ENCODE assay signal across 8 cellular contexts in genomic region chr13:29771247-29771646, GRCh38.
DNase-seq lines count a peak whose midpoint lies in the region; ATAC-seq, FAIRE-seq and TF ChIP-seq lines count a peak whose summit lies in the region.

No MANE protein-coding gene starts in this region.

- TF ChIP-seq CTCF in Panc1 (IDR thresholded peaks at IDR 0.05), result peak; percentile 24; the same call in 1 of the 2 replicates
- peak in 10 of 11 experiments; percentile 26 to 68 (median 57) for TF ChIP-seq CTCF in spleen (IDR thresholded peaks at IDR 0.05 in 8 of 11, conservative IDR thresholded peaks at IDR 0.05 in 3 of 11)

- FAIRE-seq in GM18507 (lab: Jason Lieb, UNC), result peak; percentile 76

- H3K36me3 ChIP-seq in Panc1 (ENCODE audit: control insufficient read depth, insufficient read depth, low read length), result no peaks in the 10 kb centered on the region
- H3K36me3 ChIP-seq in spleen, result peaks cover 0 to 37% (median 14%) of the 10 kb centered on the region in 6 donors

- 50 to 63% (median 56%) methylated on average over 2 of the region's 2 CpGs for WGBS in spleen, 5 donors

- intact Hi-C loops in Panc1 (cut with micrococcal nuclease; ENCODE audit: unreplicated experiment), result loop anchor here (2.0 kb wide), 1 partner anchor 344 kb away; no protein-coding TSS in a partner anchor
- intact Hi-C loops in spleen (cut with DNase I; ENCODE audit: low total_unique reads), result loop anchor here (5.0 to 10.0 kb wide), 2 partner anchors 154 to 341 kb away; no protein-coding TSS in a partner anchor

- TF ChIP-seq POLR2A in spleen (IDR thresholded peaks at IDR 0.05), result no peak

- H3K27ac ChIP-seq in Panc1 (ENCODE audit: low read length), result no peak overlapping the region
- H3K27ac ChIP-seq in spleen, result no peak overlapping the region

- H3K27me3 ChIP-seq in Panc1 (ENCODE audit: control insufficient read depth, insufficient read depth, low read length) (no peaks in the 10 kb centered on the region), spleen (replicated peaks in 1 of 7) (no peaks in the 10 kb centered on the region)

- peak; percentile 51 for DNase-seq in ACHN
- DNase-seq in GM18507 (ENCODE audit: extremely low spot score, insufficient read length, low read depth), result no peak
- no peak for DNase-seq in Panc1 (ENCODE audit: low read depth, low spot score)
- peak; percentile 69 for DNase-seq in fibroblast of peridontal ligament (ENCODE audit: extremely low read depth)
- DNase-seq in spleen, result no peak
- no peak for DNase-seq in GM19240 (ENCODE audit: insufficient read length, low spot score)

- ATAC-seq in Panc1, result no peak
- ATAC-seq in GM21825 (IDR thresholded peaks at IDR 0.05; ENCODE audit: unreplicated experiment), result no peak
- no peak for ATAC-seq in HG02759 (IDR thresholded peaks at IDR 0.05; ENCODE audit: unreplicated experiment)

- POLR2A ChIA-PET in Panc1 (lab: Charles Lee), result no interaction called here

- H3K4me3 ChIP-seq in Panc1 (ENCODE audit: low read depth in 2 of 2, low read length in 2 of 2) (no peak overlapping the region), spleen (no peak overlapping the region)

- H3K9me3 ChIP-seq in Panc1 (ENCODE audit: control insufficient read depth, insufficient read depth, low read depth, low read length) (no peaks in the 10 kb centered on the region), spleen (no peaks in the 10 kb centered on the region)

- CTCF ChIA-PET in Panc1 (lab: Charles Lee), result interaction anchor here (0.6 to 2.5 kb wide), 5 partner anchors 76 to 345 kb away, joined by 3 to 33 read pairs (median 5); no protein-coding TSS in a partner anchor

- no peaks in the 10 kb centered on the region for H3K4me1 ChIP-seq in Panc1 (ENCODE audit: control insufficient read depth, insufficient read depth, low read length)
- H3K4me1 ChIP-seq in spleen, result peaks cover 0 to 17% (median 0%) of the 10 kb centered on the region in 6 donors

- in situ Hi-C loops in ACHN (cut with HindIII; ENCODE audit: low pct_ligation_motif_present, low pct_unique_long_range_greater_than_20kb, low sequenced_read_pairs), result loop anchor here (25.0 kb wide), 1 partner anchor 341 kb away; no protein-coding TSS in a partner anchor
- in situ Hi-C loops in Panc1 (cut with HindIII; ENCODE audit: low pct_unique_long_range_greater_than_20kb, low sequenced_read_pairs), result no loop called here

- BruUV-seq in Panc1 (replicated peaks; lab: Mats Ljungman, UMichigan), result no TSS peak

Comparison
In these comparisons a context has a peak if more than half of its experiments do, and no peak if none do; other contexts are left out.
1. DNase-seq: peak in ACHN (single experiment) and fibroblast of peridontal ligament (single experiment); none in GM18507 (single experiment), Panc1 (single experiment), spleen (single experiment) and GM19240 (single experiment).